9 cellular contexts compared by ENCODE assay signal in the genomic region with DNA sequence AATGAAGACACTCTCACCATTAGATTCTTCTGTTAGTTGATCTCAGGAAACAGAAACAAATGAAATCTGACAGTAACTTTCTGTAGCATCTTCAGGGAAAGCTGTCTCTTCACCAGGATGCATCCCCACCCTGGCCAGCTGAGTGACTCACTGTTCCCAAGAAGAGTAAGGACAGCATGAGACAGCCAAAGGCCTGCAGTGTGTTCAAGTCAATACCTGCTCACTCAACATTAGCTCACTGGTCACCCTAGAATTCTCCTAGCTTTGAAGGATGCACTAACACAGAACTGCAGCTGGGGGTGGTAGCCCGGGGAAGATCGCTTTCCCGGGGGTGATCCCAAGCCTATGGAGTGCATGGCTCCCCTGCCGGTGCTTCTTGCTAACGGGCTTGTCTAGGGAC. TPM values are rescaled to one million over a fixed set of nuclear protein-coding genes. Genes with fewer than 3 reads are reported as not detected.
DNase-seq lines count a peak whose midpoint lies in the region; ATAC-seq, FAIRE-seq and TF ChIP-seq lines count a peak whose summit lies in the region.
"Had no signal": no experiment of that assay in that cellular context is flagged by ENCODE, and none has a peak within 500 bp of the region (broad histone marks: within the 10 kb centered on the region; RNA-seq: fewer than 3 reads in every experiment).

No MANE protein-coding gene starts in this region.

- H2AFZ ChIP-seq in astrocyte (ENCODE audit: low read depth, low read length) = no peak overlapping the region

- no peaks in the 10 kb centered on the region for H3K27me3 ChIP-seq in astrocyte (ENCODE audit: insufficient read depth, low read length)
- no peaks in the 10 kb centered on the region for H3K27me3 ChIP-seq in stomach smooth muscle (ENCODE audit: control insufficient read depth in 1 of 2, insufficient read depth in 2 of 2, low read length in 2 of 2)

- no peak overlapping the region for H3K4me3 Mint-ChIP-seq in astrocyte (ENCODE audit: unreplicated experiment)
- H3K4me3 Mint-ChIP-seq: activated T-cell treated with anti-CD3 and anti-CD28 coated beads, Interleukin-2, amount 50 U/mL, for 72 hours had no signal

- DNase-seq in HFF-Myc (ENCODE audit: extremely low read depth, low read depth) (peak; percentile 52), astrocyte (ENCODE audit: low read depth) (no peak), kidney tubule cell (ENCODE audit: low spot score) (peak; percentile 78), NCI-H2227 (lab: John Stamatoyannopoulos, UW; ENCODE audit: unreplicated experiment) (no peak), NCI-H446 treated with DMSO at 0.1 percent for 48 hours (lab: John Stamatoyannopoulos, UW) (no peak)
- DNase-seq: activated T-cell treated with anti-CD3 and anti-CD28 coated beads, Interleukin-2, amount 50 U/mL, for 72 hours had no signal

- H3K4me3 ChIP-seq in HFF-Myc (replicated peaks; ENCODE audit: low read depth, low read length) = no peak overlapping the region
- no peak overlapping the region for H3K4me3 ChIP-seq in astrocyte (ENCODE audit: insufficient read depth, low read depth, low read length)
- no peak overlapping the region for H3K4me3 ChIP-seq in stomach smooth muscle (ENCODE audit: low read length in 2 of 2)

- peaks cover 26% of the 10 kb centered on the region for H3K4me1 Mint-ChIP-seq in astrocyte (ENCODE audit: low read depth, unreplicated experiment)

- TF ChIP-seq CTCF in HFF-Myc (IDR thresholded peaks at IDR 0.05; ENCODE audit: low read depth, low read length, missing control alignments) (no peak), astrocyte (IDR thresholded peaks at IDR 0.05; ENCODE audit: insufficient read depth, low read depth, low read length) (peak; percentile 17)

- H3K27ac Mint-ChIP-seq in astrocyte (ENCODE audit: unreplicated experiment) = peak overlapping the region; percentile 88
- H3K27ac Mint-ChIP-seq: activated T-cell treated with anti-CD3 and anti-CD28 coated beads, Interleukin-2, amount 50 U/mL, for 72 hours had no signal

- peaks cover 12% of the 10 kb centered on the region for H3K36me3 ChIP-seq in astrocyte (ENCODE audit: insufficient read depth, low read length)
- H3K36me3 ChIP-seq in stomach smooth muscle (ENCODE audit: control insufficient read depth in 2 of 2, insufficient read depth in 2 of 2, low read length in 2 of 2) = peaks cover 18 to 33% of the 10 kb centered on the region in 2 donors

- no peaks in the 10 kb centered on the region for H3K9me3 Mint-ChIP-seq in astrocyte (ENCODE audit: unreplicated experiment)
- H3K9me3 Mint-ChIP-seq: activated T-cell treated with anti-CD3 and anti-CD28 coated beads, Interleukin-2, amount 50 U/mL, for 72 hours had no signal

- peak overlapping the region; percentile 45 for H3K27ac ChIP-seq in astrocyte (ENCODE audit: low read depth, low read length)
- H3K27ac ChIP-seq in stomach smooth muscle (ENCODE audit: low read length) = peak overlapping the region; percentile 31

- no peaks in the 10 kb centered on the region for H3K27me3 Mint-ChIP-seq in astrocyte (ENCODE audit: low read depth, unreplicated experiment)

- no peaks in the 10 kb centered on the region for H3K9me3 ChIP-seq in astrocyte (ENCODE audit: insufficient read depth, low read depth, low read length)
- no peaks in the 10 kb centered on the region for H3K9me3 ChIP-seq in stomach smooth muscle (ENCODE audit: control insufficient read depth in 2 of 2, low read length in 2 of 2)

- peaks cover 5% of the 10 kb centered on the region for H3K79me2 ChIP-seq in astrocyte (ENCODE audit: insufficient read depth, low read length)

- peaks cover 6% of the 10 kb centered on the region for H4K20me1 ChIP-seq in astrocyte (ENCODE audit: insufficient read depth, low read length)

- ATAC-seq in GM18520 (IDR thresholded peaks at IDR 0.05; ENCODE audit: unreplicated experiment) (no peak), GM21390 (IDR thresholded peaks at IDR 0.05; ENCODE audit: unreplicated experiment) (no peak)

- FAIRE-seq in astrocyte (lab: Jason Lieb, UNC) = no peak

- H3K36me3 Mint-ChIP-seq in astrocyte (ENCODE audit: low read depth, unreplicated experiment) = peaks cover 30% of the 10 kb centered on the region

- H3K4me1 ChIP-seq in astrocyte (ENCODE audit: insufficient read depth, low read length) = peaks cover 27% of the 10 kb centered on the region
- H3K4me1 ChIP-seq in stomach smooth muscle (ENCODE audit: control insufficient read depth, insufficient read depth, low read length) = peaks cover 11% of the 10 kb centered on the region

- H3K9ac ChIP-seq in astrocyte (ENCODE audit: low read length) = peak overlapping the region; percentile 2
- H3K9ac ChIP-seq in stomach smooth muscle (ENCODE audit: low read length in 2 of 2) = no peak overlapping the region

- peak overlapping the region; percentile 59 for H3K4me2 ChIP-seq in astrocyte (ENCODE audit: low read length)

RNA-seq across cellular contexts. Expression of a gene that starts 28.2 kb away (rescaled TPM):
- total RNA-seq in astrocyte = 4.2 and 4.9 TPM in 2 replicates

Comparison
In these comparisons a context has a peak if more than half of its experiments do, and no peak if none do; other contexts are left out.
1. DNase-seq: peak in HFF-Myc (single experiment) and kidney tubule cell (single experiment); none in astrocyte (single experiment), NCI-H2227 (single experiment) and NCI-H446 treated with DMSO at 0.1 percent for 48 hours (single experiment).